ENCODE assay signal across 8 cellular contexts in the genomic region with DNA sequence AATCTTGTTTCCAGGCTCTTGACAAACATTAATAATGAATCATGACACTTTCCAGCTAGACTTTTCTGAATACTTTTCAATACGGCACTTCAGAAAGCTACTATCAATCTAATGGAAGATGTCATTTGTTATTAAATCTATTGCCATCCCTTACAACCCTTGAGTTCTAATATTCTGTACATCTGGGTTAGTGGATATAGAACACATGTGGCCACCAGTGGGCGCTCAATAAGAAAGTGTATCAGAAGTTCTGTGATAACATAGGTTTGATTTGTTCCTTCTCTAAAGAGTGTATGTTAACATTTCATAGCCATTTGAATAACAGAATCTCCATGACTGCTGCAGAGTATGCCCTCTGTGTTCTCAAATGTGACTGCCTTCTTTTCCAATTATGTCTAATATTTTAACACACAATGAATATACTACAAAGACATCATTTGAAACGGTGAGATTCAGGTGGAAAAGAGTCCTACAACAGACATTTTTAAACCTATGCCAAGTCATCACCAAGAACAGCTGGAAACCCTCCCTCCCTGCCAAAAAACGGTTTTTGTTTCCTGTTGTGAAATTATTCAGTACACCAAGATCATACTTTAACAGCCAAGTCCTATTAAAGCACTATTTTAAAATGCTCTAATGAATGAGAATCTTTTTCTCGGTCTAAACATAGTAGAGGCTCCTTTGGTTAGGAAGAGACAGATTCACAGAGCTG. TPM values are rescaled to one million over a fixed set of nuclear protein-coding genes. Genes with fewer than 3 reads are reported as not detected.
DNase-seq lines count a peak whose midpoint lies in the region; TF ChIP-seq lines count a peak whose summit lies in the region.

No MANE protein-coding gene starts in this region.

- peaks cover 5% of the 10 kb centered on the region for H3K27me3 ChIP-seq in left ventricle myocardium inferior (ENCODE audit: low read depth)

- no peaks in the 10 kb centered on the region for H3K9me3 ChIP-seq in left ventricle myocardium inferior (replicated peaks)

- H3K4me1 ChIP-seq in left ventricle myocardium inferior, result peaks cover 17% of the 10 kb centered on the region

- peak; percentile 64 for TF ChIP-seq CTCF in left ventricle myocardium inferior (IDR thresholded peaks at IDR 0.05; ENCODE audit: borderline replicate concordance)

- H3K4me3 ChIP-seq in left ventricle myocardium inferior, result no peak overlapping the region

- intact Hi-C loops in left ventricle myocardium inferior (cut with micrococcal nuclease), result no loop called here

- no peaks in the 10 kb centered on the region for H3K9me3 Mint-ChIP-seq in activated T-cell treated with anti-CD3 and anti-CD28 coated beads, Interleukin-2, amount 50 U/mL, for 24 hours

- DNase-seq in NCI-H748 (lab: John Stamatoyannopoulos, UW; ENCODE audit: unreplicated experiment) (peak; percentile 17), NCI-H748 treated with DMSO at 0.1 percent for 48 hours (lab: John Stamatoyannopoulos, UW) (no peak), NCI-H460 (ENCODE audit: extremely low read depth, low read depth) (peak; percentile 38), left ventricle myocardium inferior (peak; percentile 33), NCI-H774 (lab: John Stamatoyannopoulos, UW) (no peak), amniotic stem cell (lab: John Stamatoyannopoulos, UW) (no peak)
- peak; percentile 38 for DNase-seq in activated T-cell treated with anti-CD3 and anti-CD28 coated beads, Interleukin-2, amount 50 U/mL, for 24 hours
- peak; percentile 18 to 37 for DNase-seq in stimulated activated CD4-positive, alpha-beta T cell treated with anti-CD3 and anti-CD28 coated beads, Interleukin-2, amount 100 ng/mL, for 48 hours

- H3K27ac Mint-ChIP-seq in activated T-cell treated with anti-CD3 and anti-CD28 coated beads, Interleukin-2, amount 50 U/mL, for 24 hours, result no peak overlapping the region

- H3K27me3 Mint-ChIP-seq in activated T-cell treated with anti-CD3 and anti-CD28 coated beads, Interleukin-2, amount 50 U/mL, for 24 hours, result peaks cover 50% of the 10 kb centered on the region

- no peak overlapping the region for H3K4me3 Mint-ChIP-seq in activated T-cell treated with anti-CD3 and anti-CD28 coated beads, Interleukin-2, amount 50 U/mL, for 24 hours

- no peaks in the 10 kb centered on the region for H3K4me1 Mint-ChIP-seq in activated T-cell treated with anti-CD3 and anti-CD28 coated beads, Interleukin-2, amount 50 U/mL, for 24 hours (ENCODE audit: low read depth)

- H3K36me3 Mint-ChIP-seq in activated T-cell treated with anti-CD3 and anti-CD28 coated beads, Interleukin-2, amount 50 U/mL, for 24 hours (ENCODE audit: low read depth), result no peaks in the 10 kb centered on the region

- H3K36me3 ChIP-seq in left ventricle myocardium inferior, result no peaks in the 10 kb centered on the region

- no peak overlapping the region for H3K27ac ChIP-seq in left ventricle myocardium inferior (replicated peaks)

RNA-seq across cellular contexts. Expression of a gene that starts 22.2 kb away (rescaled TPM):
- total RNA-seq in NCI-H460 (2014; rRNA removed; shearing (Covaris generic)), result not detected in 2 replicates
- not detected in 2 replicates for polyA plus RNA-seq in NCI-H460 (2014; cell fraction: nucleus; rRNA removed)
- 14.0 TPM for total RNA-seq in left ventricle myocardium inferior

Comparison
In these comparisons a context has a peak if more than half of its experiments do, and no peak if none do; other contexts are left out.
1. DNase-seq: peak in NCI-H748 (single experiment), NCI-H460 (single experiment), activated T-cell treated with anti-CD3 and anti-CD28 coated beads, Interleukin-2, amount 50 U/mL, for 24 hours (single experiment), left ventricle myocardium inferior (single experiment) and stimulated activated CD4-positive, alpha-beta T cell treated with anti-CD3 and anti-CD28 coated beads, Interleukin-2, amount 100 ng/mL, for 48 hours (2 of 2); none in NCI-H748 treated with DMSO at 0.1 percent for 48 hours (single experiment), NCI-H774 (single experiment) and amniotic stem cell (single experiment).
2. RNA of a gene that starts 22.2 kb away (total RNA-seq): 14.0 TPM in left ventricle myocardium inferior (single experiment); not detected in NCI-H460; every median in the first group is over 10 times any median in the second.